ENCODE assay signal across 20 cellular contexts in the genomic region with DNA sequence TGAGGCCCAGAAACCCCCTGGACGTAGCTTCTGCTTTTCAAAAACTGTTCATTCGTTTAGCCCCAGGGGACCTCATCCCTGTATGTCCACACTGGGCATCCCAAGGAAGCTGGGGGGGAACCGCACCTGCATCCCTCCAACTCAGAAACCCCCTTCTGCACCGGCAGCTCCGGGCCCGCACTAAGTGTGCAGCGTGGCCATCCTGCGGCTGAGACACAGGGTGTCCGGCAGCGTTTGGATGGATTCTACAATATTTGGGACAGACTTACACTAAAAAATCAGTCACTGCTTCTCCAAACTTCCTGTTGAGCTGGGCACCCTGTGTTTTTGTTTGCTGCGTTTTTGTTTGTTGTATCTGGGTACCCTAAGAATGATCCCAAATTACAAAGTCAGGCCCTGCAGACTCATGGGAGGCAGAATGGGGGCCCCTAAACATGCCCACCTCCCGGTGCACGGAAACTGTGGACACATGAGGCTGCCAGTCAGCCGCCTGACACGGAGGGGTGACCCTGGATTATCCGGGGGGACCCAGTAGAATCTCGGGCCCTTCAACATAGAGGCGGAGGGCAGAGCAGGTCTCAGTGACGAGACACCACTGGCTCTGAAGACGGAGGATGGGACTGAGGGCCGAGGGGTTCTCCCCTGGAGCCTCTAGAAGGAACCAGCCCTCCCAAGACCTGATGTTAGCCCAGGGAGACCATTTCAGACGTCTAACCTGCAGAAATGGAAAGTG.
A peak's percentile ranks its signal among the peaks of the same experiment; 100 is the strongest.
DNase-seq lines count a peak whose midpoint lies in the region; ATAC-seq and TF ChIP-seq lines count a peak whose summit lies in the region.
"Had no signal": no experiment of that assay in that cellular context is flagged by ENCODE, and none has a peak within 500 bp of the region (broad histone marks: within the 10 kb centered on the region; RNA-seq: fewer than 3 reads in every experiment).

No MANE protein-coding gene starts in this region.

- H3K4me1 Mint-ChIP-seq in activated naive CD8-positive, alpha-beta T cell treated with anti-CD3 and anti-CD28 coated beads, Interleukin-2, amount 10 ng/mL, durations not matched to agents 7 days and 5 days: no peaks in the 10 kb centered on the region
- H3K4me1 Mint-ChIP-seq in activated naive CD8-positive, alpha-beta T cell treated with anti-CD3 and anti-CD28 coated beads for 36 hours: no peaks in the 10 kb centered on the region
- H3K4me1 Mint-ChIP-seq: activated naive CD8-positive, alpha-beta T cell treated with anti-CD3 and anti-CD28 coated beads, Interleukin-2, amount 50 U/mL, for 24 hours; brain; GM23338 had no signal

- no peak overlapping the region for H3K9ac ChIP-seq in mesendoderm (ENCODE audit: low read length)

- TF ChIP-seq CTCF in RWPE2 (IDR thresholded peaks at IDR 0.05; ENCODE audit: poor library complexity, severe bottlenecking) (no peak), testis (IDR thresholded peaks at IDR 0.05) (no peak)

- H2BK15ac ChIP-seq in mesendoderm (replicated peaks; ENCODE audit: low read depth): no peak overlapping the region

- H4K5ac ChIP-seq in mesendoderm (ENCODE audit: low read length): no peak overlapping the region

- H3K23ac ChIP-seq in mesendoderm (ENCODE audit: low read length): no peak overlapping the region

- no peak overlapping the region for H3K56ac ChIP-seq in mesendoderm (ENCODE audit: low read length)

- no peak for TF ChIP-seq POLR2A in testis (IDR thresholded peaks at IDR 0.05)

- H3K79me2 ChIP-seq in mesendoderm (ENCODE audit: control insufficient read depth, insufficient read depth, low read length): no peaks in the 10 kb centered on the region

- H3K4me2 ChIP-seq in mesendoderm (ENCODE audit: low read length): no peak overlapping the region
- H3K4me2 ChIP-seq: GM23338 had no signal

- no peaks in the 10 kb centered on the region for H3K4me1 ChIP-seq in RWPE2 (ENCODE audit: insufficient read depth, poor library complexity, severe bottlenecking)
- no peaks in the 10 kb centered on the region for H3K4me1 ChIP-seq in testis
- H3K4me1 ChIP-seq in mesendoderm (ENCODE audit: control insufficient read depth, low read depth, low read length): no peaks in the 10 kb centered on the region
- H3K4me1 ChIP-seq: sigmoid colon had no signal

- H2AK5ac ChIP-seq in mesendoderm (ENCODE audit: low read length): no peak overlapping the region

- no peaks in the 10 kb centered on the region for H3K79me1 ChIP-seq in mesendoderm (ENCODE audit: low read length)

- no peak overlapping the region for H3K27ac Mint-ChIP-seq in activated naive CD8-positive, alpha-beta T cell treated with anti-CD3 and anti-CD28 coated beads, Interleukin-2, amount 10 ng/mL, durations not matched to agents 7 days and 5 days
- H3K27ac Mint-ChIP-seq in activated naive CD8-positive, alpha-beta T cell treated with anti-CD3 and anti-CD28 coated beads for 36 hours: no peak overlapping the region
- H3K27ac Mint-ChIP-seq: activated naive CD8-positive, alpha-beta T cell treated with anti-CD3 and anti-CD28 coated beads, Interleukin-2, amount 50 U/mL, for 24 hours; brain; CD4-positive, alpha-beta T cell; GM23338; T-cell had no signal

- H3K4me3 ChIP-seq in RWPE2 (ENCODE audit: severe bottlenecking) (no peak overlapping the region), testis (no peak overlapping the region), mesendoderm (ENCODE audit: low read length) (no peak overlapping the region)
- H3K4me3 ChIP-seq: GM23338, MG63, sigmoid colon had no signal

- no peaks in the 10 kb centered on the region for H3K9me3 ChIP-seq in RWPE2 (ENCODE audit: severe bottlenecking)
- H3K9me3 ChIP-seq in testis: no peaks in the 10 kb centered on the region
- H3K9me3 ChIP-seq: MG63, sigmoid colon had no signal

- no peaks in the 10 kb centered on the region for H3K36me3 Mint-ChIP-seq in activated naive CD8-positive, alpha-beta T cell treated with anti-CD3 and anti-CD28 coated beads, Interleukin-2, amount 10 ng/mL, durations not matched to agents 7 days and 5 days
- no peaks in the 10 kb centered on the region for H3K36me3 Mint-ChIP-seq in activated naive CD8-positive, alpha-beta T cell treated with anti-CD3 and anti-CD28 coated beads for 36 hours
- H3K36me3 Mint-ChIP-seq: brain, T-cell had no signal

- H3K27ac ChIP-seq in RWPE2 (ENCODE audit: poor library complexity, severe bottlenecking) (no peak overlapping the region), testis (no peak overlapping the region), mesendoderm (ENCODE audit: low read depth, low read length) (no peak overlapping the region)
- H3K27ac ChIP-seq: sigmoid colon had no signal

- WGBS in testis, 2 donors: 84% methylated on average over 21 to 22 of the region's 22 CpGs
- WGBS in mesendoderm (ENCODE audit: extremely low coverage, insufficient coverage, low lambda C conversion rate): no CpG with 5 or more reads among the region's 22 CpGs

- H3K4me3 Mint-ChIP-seq in activated naive CD8-positive, alpha-beta T cell treated with anti-CD3 and anti-CD28 coated beads, Interleukin-2, amount 10 ng/mL, durations not matched to agents 7 days and 5 days: no peak overlapping the region
- H3K4me3 Mint-ChIP-seq in activated naive CD8-positive, alpha-beta T cell treated with anti-CD3 and anti-CD28 coated beads for 36 hours: no peak overlapping the region
- H3K4me3 Mint-ChIP-seq: activated naive CD8-positive, alpha-beta T cell treated with anti-CD3 and anti-CD28 coated beads, Interleukin-2, amount 50 U/mL, for 24 hours; brain; CD4-positive, alpha-beta T cell; GM23338; T-cell had no signal

- POLR2A ChIA-PET in activated naive CD8-positive, alpha-beta T cell treated with anti-CD3 and anti-CD28 coated beads, Interleukin-2, amount 10 ng/mL, durations not matched to agents 7 days and 5 days (lab: Charles Lee): no interaction called here
- POLR2A ChIA-PET in HEK293T (lab: Yijun Ruan, JAX): interaction anchor here (1.4 kb wide), 1 partner anchor 9 kb away, joined by 4 read pairs; no protein-coding TSS in a partner anchor

- H3K18ac ChIP-seq in mesendoderm (ENCODE audit: low read length): no peak overlapping the region

- no peak overlapping the region for H3K4ac ChIP-seq in mesendoderm (ENCODE audit: low read depth, low read length)

- no peak overlapping the region for H4K8ac ChIP-seq in mesendoderm (ENCODE audit: low read depth, low read length)

- ATAC-seq in activated naive CD8-positive, alpha-beta T cell treated with anti-CD3 and anti-CD28 coated beads, Interleukin-2, amount 10 ng/mL, durations not matched to agents 7 days and 5 days (ENCODE audit: low read depth): no peak
- no peak for ATAC-seq in RWPE2 (ENCODE audit: low read depth)
- ATAC-seq: activated naive CD8-positive, alpha-beta T cell treated with anti-CD3 and anti-CD28 coated beads, Interleukin-2, amount 50 U/mL, for 24 hours; GM23338; T-cell had no signal

- intact Hi-C loops in testis (cut with DNase I; ENCODE audit: low total_unique reads): no loop called here

- H2BK120ac ChIP-seq in mesendoderm (ENCODE audit: low read depth, low read length): no peak overlapping the region

- peak; percentile 21 for DNase-seq in activated naive CD8-positive, alpha-beta T cell treated with anti-CD3 and anti-CD28 coated beads, Interleukin-2, amount 10 ng/mL, durations not matched to agents 7 days and 5 days
- no peak for DNase-seq in activated naive CD8-positive, alpha-beta T cell treated with anti-CD3 and anti-CD28 coated beads for 36 hours
- peak; percentile 75 for DNase-seq in RWPE2 (ENCODE audit: low spot score)
- peak; percentile 27 for DNase-seq in islet precursor cell
- peak; percentile 3 for DNase-seq in testis
- DNase-seq in mesendoderm: no peak
- no peak for DNase-seq in HEK293T (ENCODE audit: extremely low spot score)
- no peak for DNase-seq in SW480 (ENCODE audit: low spot score)
- DNase-seq: activated naive CD8-positive, alpha-beta T cell treated with anti-CD3 and anti-CD28 coated beads, Interleukin-2, amount 50 U/mL, for 24 hours; activated T-cell treated with anti-CD3 and anti-CD28 coated beads for 4 hours; DMS53; MG63; NCI-H1436 treated with DMSO at 0.1 percent for 48 hours; NCI-H2171 treated with DMSO at 0.1 percent for 48 hours; NCI-H526 treated with DMSO at 0.1 percent for 48 hours had no signal

- no peaks in the 10 kb centered on the region for H3K36me3 ChIP-seq in RWPE2 (ENCODE audit: low read depth)
- H3K36me3 ChIP-seq in testis (ENCODE audit: low read depth, missing control alignments): no peaks in the 10 kb centered on the region
- no peaks in the 10 kb centered on the region for H3K36me3 ChIP-seq in mesendoderm (ENCODE audit: control insufficient read depth, insufficient read depth, low read length)
- H3K36me3 ChIP-seq: MG63, sigmoid colon had no signal

- CTCF ChIA-PET in HEK293T (lab: Yijun Ruan, JAX): no interaction called here

- H3K27me3 Mint-ChIP-seq in activated naive CD8-positive, alpha-beta T cell treated with anti-CD3 and anti-CD28 coated beads, Interleukin-2, amount 10 ng/mL, durations not matched to agents 7 days and 5 days: peaks cover 4% of the 10 kb centered on the region
- peaks cover 4% of the 10 kb centered on the region for H3K27me3 Mint-ChIP-seq in activated naive CD8-positive, alpha-beta T cell treated with anti-CD3 and anti-CD28 coated beads for 36 hours

- H3K27me3 ChIP-seq in RWPE2 (ENCODE audit: insufficient read depth, poor library complexity, severe bottlenecking): peaks cover 45% of the 10 kb centered on the region
- no peaks in the 10 kb centered on the region for H3K27me3 ChIP-seq in testis
- H3K27me3 ChIP-seq in mesendoderm (ENCODE audit: insufficient read depth, low read length, poor library complexity): peaks cover 7% of the 10 kb centered on the region

- no peak overlapping the region for H2BK5ac ChIP-seq in mesendoderm (ENCODE audit: low read length)

- no peaks in the 10 kb centered on the region for H3K9me3 Mint-ChIP-seq in activated naive CD8-positive, alpha-beta T cell treated with anti-CD3 and anti-CD28 coated beads, Interleukin-2, amount 10 ng/mL, durations not matched to agents 7 days and 5 days
- H3K9me3 Mint-ChIP-seq in activated naive CD8-positive, alpha-beta T cell treated with anti-CD3 and anti-CD28 coated beads for 36 hours: no peaks in the 10 kb centered on the region
- H3K9me3 Mint-ChIP-seq: activated naive CD8-positive, alpha-beta T cell treated with anti-CD3 and anti-CD28 coated beads, Interleukin-2, amount 50 U/mL, for 24 hours; CD4-positive, alpha-beta T cell; GM23338; T-cell had no signal

TF ChIP-seq in HEK293T, 16 proteins besides CTCF, POLR2A, EP300 and RAD21 (continues in another document):
- TF ChIP-seq SP1 (IDR thresholded peaks at IDR 0.05) (no peak), ELF4 (IDR thresholded peaks at IDR 0.05) (no peak), ARNT (IDR thresholded peaks at IDR 0.05) (no peak), NFRKB (IDR thresholded peaks at IDR 0.05) (no peak), TARDBP (IDR thresholded peaks at IDR 0.05) (no peak), BHLHE40 (IDR thresholded peaks at IDR 0.05; ENCODE audit: borderline replicate concordance) (no peak)

Comparison
In these comparisons a context has a peak if more than half of its experiments do, and no peak if none do; other contexts are left out.
1. DNase-seq: peak in activated naive CD8-positive, alpha-beta T cell treated with anti-CD3 and anti-CD28 coated beads, Interleukin-2, amount 10 ng/mL, durations not matched to agents 7 days and 5 days (single experiment), RWPE2 (single experiment), islet precursor cell (single experiment) and testis (single experiment); none in activated naive CD8-positive, alpha-beta T cell treated with anti-CD3 and anti-CD28 coated beads for 36 hours (single experiment), mesendoderm (single experiment), HEK293T (single experiment) and SW480 (single experiment).